Comparison of ENCODE assay signal across 19 cellular contexts in the genomic region with DNA sequence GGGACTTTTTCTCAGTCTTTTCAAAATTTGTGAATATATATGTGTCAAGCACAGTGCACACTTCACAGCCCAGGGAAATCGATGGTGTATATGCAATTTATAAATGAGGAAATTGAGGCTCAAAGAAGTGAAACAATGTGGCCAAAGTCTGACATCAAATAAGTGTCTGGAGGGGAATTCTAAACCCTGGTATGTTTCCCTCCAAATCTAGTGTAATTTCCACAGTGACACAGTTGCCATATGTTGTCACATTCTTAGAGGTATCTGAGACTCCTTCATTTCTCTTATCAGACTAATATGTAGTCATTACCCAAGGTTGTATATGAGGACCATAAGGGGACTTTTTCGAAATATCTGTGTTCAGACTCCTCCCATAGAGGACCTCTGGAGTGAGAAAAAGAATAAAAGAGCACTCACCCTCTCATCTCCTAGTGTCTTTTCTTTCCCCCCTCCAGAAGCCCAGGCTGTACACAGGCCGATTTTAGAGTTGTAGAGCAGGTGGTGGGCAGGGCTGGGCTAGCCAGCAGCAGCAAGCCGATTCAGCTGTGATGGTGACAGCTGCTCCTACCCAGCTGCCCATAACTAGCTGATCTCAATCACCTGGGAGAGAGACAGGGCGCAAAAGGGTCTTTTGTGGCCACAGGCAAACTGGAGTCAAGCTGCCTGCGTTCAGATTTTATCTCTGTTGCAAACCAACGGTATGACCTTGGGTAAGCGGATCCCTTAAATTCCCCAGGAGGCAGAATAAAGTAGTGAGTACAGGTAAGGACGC. TPM values are rescaled to one million over a fixed set of nuclear protein-coding genes. Genes with fewer than 3 reads are reported as not detected.
A peak's percentile ranks its signal among the peaks of the same experiment; 100 is the strongest.
DNase-seq lines count a peak whose midpoint lies in the region; ATAC-seq and TF ChIP-seq lines count a peak whose summit lies in the region.
"Had no signal": no experiment of that assay in that cellular context is flagged by ENCODE, and none has a peak within 500 bp of the region (broad histone marks: within the 10 kb centered on the region; RNA-seq: fewer than 3 reads in every experiment).

No MANE protein-coding gene starts in this region.

- no peaks in the 10 kb centered on the region for H3F3A ChIP-seq in MM.1S (ENCODE audit: insufficient read depth, low read length)

- no peaks in the 10 kb centered on the region for H3K9me3 Mint-ChIP-seq in brain
- H3K9me3 Mint-ChIP-seq: activated naive CD8-positive, alpha-beta T cell treated with anti-CD3 and anti-CD28 coated beads for 36 hours; CD4-positive, alpha-beta T cell; effector memory CD8-positive, alpha-beta T cell; natural killer cell had no signal

- no peak overlapping the region for H3K27ac ChIP-seq in psoas muscle
- H3K27ac ChIP-seq in MM.1S (ENCODE audit: low read length) = no peak overlapping the region
- no peak overlapping the region for H3K27ac ChIP-seq in upper lobe of right lung
- H3K27ac ChIP-seq in dorsolateral prefrontal cortex = no peak overlapping the region
- H3K27ac ChIP-seq: left lung, thoracic aorta had no signal

- peak overlapping the region in 4 of 5 experiments; percentile 64 to 82 (median 72) for H3K27ac Mint-ChIP-seq in brain
- H3K27ac Mint-ChIP-seq: activated naive CD8-positive, alpha-beta T cell treated with anti-CD3 and anti-CD28 coated beads for 36 hours; CD4-positive, alpha-beta T cell; effector memory CD8-positive, alpha-beta T cell; natural killer cell had no signal

- H3K36me3 ChIP-seq in psoas muscle (ENCODE audit: insufficient read depth in 1 of 2, low read depth in 1 of 2) (no peaks in the 10 kb centered on the region), MM.1S (replicated peaks; ENCODE audit: insufficient read depth, low read length) (no peaks in the 10 kb centered on the region), upper lobe of right lung (no peaks in the 10 kb centered on the region)
- H3K36me3 ChIP-seq: left lung, thoracic aorta had no signal

- no peaks in the 10 kb centered on the region for H3K79me2 ChIP-seq in MM.1S (ENCODE audit: low read length)

- no peaks in the 10 kb centered on the region for H4K20me1 ChIP-seq in MM.1S (ENCODE audit: insufficient read depth, low read length)

- H3K9ac ChIP-seq in MM.1S (ENCODE audit: low read length) = no peak overlapping the region

- H3K4me1 ChIP-seq in psoas muscle (no peaks in the 10 kb centered on the region), MM.1S (ENCODE audit: low read length) (no peaks in the 10 kb centered on the region), upper lobe of right lung (no peaks in the 10 kb centered on the region)
- H3K4me1 ChIP-seq: left lung had no signal

- peaks cover 14% of the 10 kb centered on the region for H3K36me3 Mint-ChIP-seq in brain
- H3K36me3 Mint-ChIP-seq: natural killer cell had no signal

- no peak overlapping the region for H3K4me2 ChIP-seq in MM.1S (ENCODE audit: low read depth, low read length)

- H3K4me3 ChIP-seq in psoas muscle = no peak overlapping the region
- no peak overlapping the region for H3K4me3 ChIP-seq in MM.1S (ENCODE audit: low read length)
- no peak overlapping the region for H3K4me3 ChIP-seq in upper lobe of right lung
- H3K4me3 ChIP-seq in dorsolateral prefrontal cortex = no peak overlapping the region
- H3K4me3 ChIP-seq: left lung, thoracic aorta had no signal

- no peak for TF ChIP-seq CTCF in brain (conservative IDR thresholded peaks at IDR 0.05)
- no peak for TF ChIP-seq CTCF in psoas muscle (IDR thresholded peaks at IDR 0.05)
- TF ChIP-seq CTCF in MM.1S (IDR thresholded peaks at IDR 0.05; ENCODE audit: low read length) = no peak
- TF ChIP-seq CTCF in upper lobe of right lung (IDR thresholded peaks at IDR 0.05) = no peak
- no peak for TF ChIP-seq CTCF in dorsolateral prefrontal cortex (IDR thresholded peaks at IDR 0.05 in 54 of 56, conservative IDR thresholded peaks at IDR 0.05 in 2 of 56; ENCODE audit: low read depth in 1 of 56, partially characterized antibody in 56 of 56)

- no peak overlapping the region for H2AFZ ChIP-seq in MM.1S (ENCODE audit: low read length)

- H3K27me3 Mint-ChIP-seq in brain = peaks cover 2% of the 10 kb centered on the region
- H3K27me3 Mint-ChIP-seq: activated naive CD8-positive, alpha-beta T cell treated with anti-CD3 and anti-CD28 coated beads for 36 hours; CD4-positive, alpha-beta T cell; effector memory CD8-positive, alpha-beta T cell had no signal

- H3K4me3 Mint-ChIP-seq in brain = peak overlapping the region in 3 of 5 experiments; percentile 32 to 88 (median 76)
- H3K4me3 Mint-ChIP-seq: activated naive CD8-positive, alpha-beta T cell treated with anti-CD3 and anti-CD28 coated beads for 36 hours; CD4-positive, alpha-beta T cell; effector memory CD8-positive, alpha-beta T cell; natural killer cell had no signal

- WGBS in psoas muscle, 3 donors = 29 to 49% (median 40%) methylated on average over 8 to 9 of the region's 9 CpGs

- H3K27me3 ChIP-seq in psoas muscle (ENCODE audit: insufficient read depth in 3 of 3, low read length in 2 of 3) = peaks cover 0 to 7% (median 0%) of the 10 kb centered on the region in 3 donors
- no peaks in the 10 kb centered on the region for H3K27me3 ChIP-seq in MM.1S (replicated peaks; ENCODE audit: insufficient read depth, low read length)
- no peaks in the 10 kb centered on the region for H3K27me3 ChIP-seq in upper lobe of right lung
- peaks cover 0 to 85% (median 15%) of the 10 kb centered on the region in 45 donors for H3K27me3 ChIP-seq in dorsolateral prefrontal cortex
- H3K27me3 ChIP-seq: left lung had no signal

- no peaks in the 10 kb centered on the region for H3K9me2 ChIP-seq in MM.1S (replicated peaks; ENCODE audit: insufficient read depth, low read length)

- H3K4me1 Mint-ChIP-seq in brain = peaks cover 48% of the 10 kb centered on the region
- H3K4me1 Mint-ChIP-seq: activated naive CD8-positive, alpha-beta T cell treated with anti-CD3 and anti-CD28 coated beads for 36 hours; natural killer cell had no signal

- H3K9me3 ChIP-seq in psoas muscle (no peaks in the 10 kb centered on the region), MM.1S (replicated peaks; ENCODE audit: insufficient read depth, low read length) (no peaks in the 10 kb centered on the region), upper lobe of right lung (no peaks in the 10 kb centered on the region)
- H3K9me3 ChIP-seq: left lung, thoracic aorta had no signal

- DNase-seq in NCI-H748 (lab: John Stamatoyannopoulos, UW; ENCODE audit: unreplicated experiment) = peak; percentile 19
- DNase-seq in NCI-H748 treated with DMSO at 0.1 percent for 48 hours (lab: John Stamatoyannopoulos, UW) = no peak
- peak; percentile 37 for DNase-seq in NCI-H345 (lab: John Stamatoyannopoulos, UW)
- no peak for DNase-seq in psoas muscle
- DNase-seq in MM.1S = no peak
- no peak for DNase-seq in upper lobe of right lung
- no peak for DNase-seq in dorsolateral prefrontal cortex
- DNase-seq: activated CD4-positive, alpha-beta T cell treated with anti-CD3 and anti-CD28 coated beads for 4 hours; activated naive CD8-positive, alpha-beta T cell treated with anti-CD3 and anti-CD28 coated beads for 36 hours; activated T-cell treated with anti-CD3 and anti-CD28 coated beads, Interleukin-2, amount 50 U/mL, for 1 hour; CD4-positive, alpha-beta T cell; effector memory CD8-positive, alpha-beta T cell; GDM1; left lung; natural killer cell; RPMI8226; T-helper 2 cell had no signal

- intact Hi-C loops in psoas muscle (cut with DNase I) (no loop called here), upper lobe of right lung (cut with DNase I) (no loop called here), dorsolateral prefrontal cortex (cut with DNase I) (no loop called here)

- ATAC-seq in psoas muscle = peak; percentile 67 to 89 (median 82)
- no peak for ATAC-seq in upper lobe of right lung
- ATAC-seq: effector memory CD8-positive, alpha-beta T cell; left lung; natural killer cell had no signal

RNA-seq across cellular contexts. Expression of a gene that starts 55.1 kb away (rescaled TPM):
- polyA plus RNA-seq in brain (ENCODE audit: insufficient read depth, low read depth, low replicate concordance) (5.5 TPM), psoas muscle (1 to 10 TPM; 1.9 to 4.2 (median 3.6) TPM)
- total RNA-seq in psoas muscle (10 to 100 TPM in 1 of 4 donors, 1 to 10 TPM in 3; 6.5 to 11.3 (median 7.9) TPM), upper lobe of right lung (12.2 TPM), dorsolateral prefrontal cortex (1 to 10 TPM; 2.8 to 9.2 (median 5.1) TPM)

Comparison
In these comparisons a context has a peak if more than half of its experiments do, and no peak if none do; other contexts are left out.
1. DNase-seq: peak in NCI-H748 (single experiment) and NCI-H345 (single experiment); none in NCI-H748 treated with DMSO at 0.1 percent for 48 hours (single experiment), psoas muscle (0 of 2), MM.1S (single experiment), upper lobe of right lung (single experiment) and dorsolateral prefrontal cortex (0 of 10).